ENCODE assay signal across 1 cellular context in genomic region chr3:15055019-15055557, GRCh38.
TF ChIP-seq lines count a peak whose summit lies in the region.

No MANE protein-coding gene starts in this region.

TF ChIP-seq in K562, 482 proteins besides CTCF, POLR2A, EP300 and RAD21 (continued from another document):
- TF ChIP-seq FOSL1 (tag; conservative IDR thresholded peaks at IDR 0.05) (peak; percentile 46), PHF21A (IDR thresholded peaks at IDR 0.05; ENCODE audit: borderline replicate concordance, low read depth) (no peak), PRDM10 (IDR thresholded peaks at IDR 0.05; ENCODE audit: partially characterized antibody) (peak; percentile 73), FOXP1 (CRISPR knock-in tag; IDR thresholded peaks at IDR 0.05) (no peak), ZNF740 (CRISPR knock-in tag; IDR thresholded peaks at IDR 0.05) (no peak), ZNF740 (tag; IDR thresholded peaks at IDR 0.05) (no peak), NELFE (IDR thresholded peaks at IDR 0.05; ENCODE audit: insufficient read depth, insufficient read length) (no peak), POLR2H (tag; IDR thresholded peaks at IDR 0.05; ENCODE audit: low read depth) (no peak), FOXP4 (CRISPR knock-in tag; IDR thresholded peaks at IDR 0.05; ENCODE audit: borderline replicate concordance) (no peak), CBX2 (IDR thresholded peaks at IDR 0.05; ENCODE audit: insufficient read depth, low read length, poor library complexity, severe bottlenecking) (no peak), CC2D1A (IDR thresholded peaks at IDR 0.05) (0 out of 2 replicates have a peak, but pooled peaks have one; percentile 21), ZNF23 (CRISPR knock-in tag; IDR thresholded peaks at IDR 0.05) (no peak), EGR1 (conservative IDR thresholded peaks at IDR 0.05) (peak; percentile 38; the same call in 1 of the 2 replicates), TRIM24 (IDR thresholded peaks at IDR 0.05) (peak in 1 of 2 experiments; percentile 46; a peak in 2 of 4 replicates)
- TF ChIP-seq, protein P1, sequence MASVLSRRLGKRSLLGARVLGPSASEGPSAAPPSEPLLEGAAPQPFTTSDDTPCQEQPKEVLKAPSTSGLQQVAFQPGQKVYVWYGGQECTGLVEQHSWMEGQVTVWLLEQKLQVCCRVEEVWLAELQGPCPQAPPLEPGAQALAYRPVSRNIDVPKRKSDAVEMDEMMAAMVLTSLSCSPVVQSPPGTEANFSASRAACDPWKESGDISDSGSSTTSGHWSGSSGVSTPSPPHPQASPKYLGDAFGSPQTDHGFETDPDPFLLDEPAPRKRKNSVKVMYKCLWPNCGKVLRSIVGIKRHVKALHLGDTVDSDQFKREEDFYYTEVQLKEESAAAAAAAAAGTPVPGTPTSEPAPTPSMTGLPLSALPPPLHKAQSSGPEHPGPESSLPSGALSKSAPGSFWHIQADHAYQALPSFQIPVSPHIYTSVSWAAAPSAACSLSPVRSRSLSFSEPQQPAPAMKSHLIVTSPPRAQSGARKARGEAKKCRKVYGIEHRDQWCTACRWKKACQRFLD (CRISPR knock-in tag; IDR thresholded peaks at IDR 0.05): 0 out of 2 replicates have a peak, but pooled peaks have one; percentile 36
- TF ChIP-seq, protein P2, sequence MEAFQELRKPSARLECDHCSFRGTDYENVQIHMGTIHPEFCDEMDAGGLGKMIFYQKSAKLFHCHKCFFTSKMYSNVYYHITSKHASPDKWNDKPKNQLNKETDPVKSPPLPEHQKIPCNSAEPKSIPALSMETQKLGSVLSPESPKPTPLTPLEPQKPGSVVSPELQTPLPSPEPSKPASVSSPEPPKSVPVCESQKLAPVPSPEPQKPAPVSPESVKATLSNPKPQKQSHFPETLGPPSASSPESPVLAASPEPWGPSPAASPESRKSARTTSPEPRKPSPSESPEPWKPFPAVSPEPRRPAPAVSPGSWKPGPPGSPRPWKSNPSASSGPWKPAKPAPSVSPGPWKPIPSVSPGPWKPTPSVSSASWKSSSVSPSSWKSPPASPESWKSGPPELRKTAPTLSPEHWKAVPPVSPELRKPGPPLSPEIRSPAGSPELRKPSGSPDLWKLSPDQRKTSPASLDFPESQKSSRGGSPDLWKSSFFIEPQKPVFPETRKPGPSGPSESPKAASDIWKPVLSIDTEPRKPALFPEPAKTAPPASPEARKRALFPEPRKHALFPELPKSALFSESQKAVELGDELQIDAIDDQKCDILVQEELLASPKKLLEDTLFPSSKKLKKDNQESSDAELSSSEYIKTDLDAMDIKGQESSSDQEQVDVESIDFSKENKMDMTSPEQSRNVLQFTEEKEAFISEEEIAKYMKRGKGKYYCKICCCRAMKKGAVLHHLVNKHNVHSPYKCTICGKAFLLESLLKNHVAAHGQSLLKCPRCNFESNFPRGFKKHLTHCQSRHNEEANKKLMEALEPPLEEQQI (IDR thresholded peaks at IDR 0.05): 0 out of 2 replicates have a peak, but pooled peaks have one; percentile 17
- TF ChIP-seq, protein P3, sequence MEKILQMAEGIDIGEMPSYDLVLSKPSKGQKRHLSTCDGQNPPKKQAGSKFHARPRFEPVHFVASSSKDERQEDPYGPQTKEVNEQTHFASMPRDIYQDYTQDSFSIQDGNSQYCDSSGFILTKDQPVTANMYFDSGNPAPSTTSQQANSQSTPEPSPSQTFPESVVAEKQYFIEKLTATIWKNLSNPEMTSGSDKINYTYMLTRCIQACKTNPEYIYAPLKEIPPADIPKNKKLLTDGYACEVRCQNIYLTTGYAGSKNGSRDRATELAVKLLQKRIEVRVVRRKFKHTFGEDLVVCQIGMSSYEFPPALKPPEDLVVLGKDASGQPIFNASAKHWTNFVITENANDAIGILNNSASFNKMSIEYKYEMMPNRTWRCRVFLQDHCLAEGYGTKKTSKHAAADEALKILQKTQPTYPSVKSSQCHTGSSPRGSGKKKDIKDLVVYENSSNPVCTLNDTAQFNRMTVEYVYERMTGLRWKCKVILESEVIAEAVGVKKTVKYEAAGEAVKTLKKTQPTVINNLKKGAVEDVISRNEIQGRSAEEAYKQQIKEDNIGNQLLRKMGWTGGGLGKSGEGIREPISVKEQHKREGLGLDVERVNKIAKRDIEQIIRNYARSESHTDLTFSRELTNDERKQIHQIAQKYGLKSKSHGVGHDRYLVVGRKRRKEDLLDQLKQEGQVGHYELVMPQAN (IDR thresholded peaks at IDR 0.05; ENCODE audit: borderline replicate concordance): no peak
